8 cellular contexts compared by ENCODE assay signal in genomic region chr1:180953291-180953747, GRCh38. TPM values are rescaled to one million over a fixed set of nuclear protein-coding genes. Genes with fewer than 3 reads are reported as not detected.
DNase-seq lines count a peak whose midpoint lies in the region; ATAC-seq and TF ChIP-seq lines count a peak whose summit lies in the region.

No MANE protein-coding gene starts in this region.

- peak overlapping the region in 1 of 3 donors; percentile 68 for H3K27ac Mint-ChIP-seq in CD4-positive, CD25-positive, alpha-beta regulatory T cell

- no peak for TF ChIP-seq CTCF in astrocyte of the cerebellum (IDR thresholded peaks at IDR 0.05; ENCODE audit: low read depth, low read length, missing control alignments)

- H3K4me3 Mint-ChIP-seq in CD4-positive, CD25-positive, alpha-beta regulatory T cell = peak overlapping the region; percentile 76 to 86 (median 81)

- peak in 1 of 3 donors; percentile 25 for DNase-seq in CD4-positive, CD25-positive, alpha-beta regulatory T cell
- DNase-seq in HPDE6-E6E7 (ENCODE audit: extremely low spot score) = peak; percentile 71
- DNase-seq in astrocyte of the cerebellum (ENCODE audit: low read depth) = no peak
- DNase-seq in mesenteric fat pad (ENCODE audit: low spot score) = peak; percentile 87
- DNase-seq in NCI-H2227 (lab: John Stamatoyannopoulos, UW; ENCODE audit: unreplicated experiment) = no peak
- no peak for DNase-seq in COLO829 (ENCODE audit: low spot score)
- no peak for DNase-seq in OCI-M1 (lab: John Stamatoyannopoulos, UW)

- no peaks in the 10 kb centered on the region for H3K27me3 ChIP-seq in CD4-positive, CD25-positive, alpha-beta regulatory T cell (ENCODE audit: control insufficient read depth, insufficient read depth, low read length)

- H3K36me3 Mint-ChIP-seq in CD4-positive, CD25-positive, alpha-beta regulatory T cell = peaks cover 14% of the 10 kb centered on the region

- H3K27ac ChIP-seq in CD4-positive, CD25-positive, alpha-beta regulatory T cell (ENCODE audit: insufficient read depth, low read length, poor library complexity, severe bottlenecking) = no peak overlapping the region

- in situ Hi-C loops in astrocyte of the cerebellum (cut with HindIII; ENCODE audit: low sequenced_read_pairs) = no loop called here

- H3K27me3 Mint-ChIP-seq in CD4-positive, CD25-positive, alpha-beta regulatory T cell = no peaks in the 10 kb centered on the region

- H3K4me1 Mint-ChIP-seq in CD4-positive, CD25-positive, alpha-beta regulatory T cell = peaks cover 0 to 11% (median 0%) of the 10 kb centered on the region in 4 donors

- H3K36me3 ChIP-seq in CD4-positive, CD25-positive, alpha-beta regulatory T cell (ENCODE audit: control insufficient read depth, insufficient read depth, low read length) = no peaks in the 10 kb centered on the region

- peaks cover 0 to 3% (median 0%) of the 10 kb centered on the region in 7 donors for H3K9me3 Mint-ChIP-seq in CD4-positive, CD25-positive, alpha-beta regulatory T cell

- no peaks in the 10 kb centered on the region for H3K9me3 ChIP-seq in CD4-positive, CD25-positive, alpha-beta regulatory T cell (ENCODE audit: control insufficient read depth in 2 of 2, low read length in 2 of 2)

- ATAC-seq in CD4-positive, CD25-positive, alpha-beta regulatory T cell (ENCODE audit: low read depth in 2 of 2) = no peak
- ATAC-seq in GM19324 (IDR thresholded peaks at IDR 0.05; ENCODE audit: low FRiP score, unreplicated experiment) = peak; percentile 21

- H3K4me1 ChIP-seq in CD4-positive, CD25-positive, alpha-beta regulatory T cell (ENCODE audit: control insufficient read depth, insufficient read depth, low read length, poor library complexity, severe bottlenecking) = peaks cover 6% of the 10 kb centered on the region

- no peak overlapping the region for H3K4me3 ChIP-seq in CD4-positive, CD25-positive, alpha-beta regulatory T cell (ENCODE audit: low read depth, low read length)
- peak overlapping the region; percentile 39 for H3K4me3 ChIP-seq in astrocyte of the cerebellum (ENCODE audit: low read depth, low read length)

RNA-seq across cellular contexts. Expression of gene KIAA1614, which starts 40.6 kb away (rescaled TPM):
- 0.20 TPM for total RNA-seq in CD4-positive, CD25-positive, alpha-beta regulatory T cell
- polyA plus RNA-seq in CD4-positive, CD25-positive, alpha-beta regulatory T cell = under 1 TPM in 2 of 4 donors, not detected in 2; 0.02 to 0.05 TPM
- 3.1 TPM for total RNA-seq in mesenteric fat pad

Comparison
In these comparisons a context has a peak if more than half of its experiments do, and no peak if none do; other contexts are left out.
1. DNase-seq: peak in HPDE6-E6E7 (single experiment) and mesenteric fat pad (single experiment); none in astrocyte of the cerebellum (single experiment), NCI-H2227 (single experiment), COLO829 (single experiment) and OCI-M1 (single experiment).